Comparison of ENCODE assay signal across 7 cellular contexts in the genomic region with DNA sequence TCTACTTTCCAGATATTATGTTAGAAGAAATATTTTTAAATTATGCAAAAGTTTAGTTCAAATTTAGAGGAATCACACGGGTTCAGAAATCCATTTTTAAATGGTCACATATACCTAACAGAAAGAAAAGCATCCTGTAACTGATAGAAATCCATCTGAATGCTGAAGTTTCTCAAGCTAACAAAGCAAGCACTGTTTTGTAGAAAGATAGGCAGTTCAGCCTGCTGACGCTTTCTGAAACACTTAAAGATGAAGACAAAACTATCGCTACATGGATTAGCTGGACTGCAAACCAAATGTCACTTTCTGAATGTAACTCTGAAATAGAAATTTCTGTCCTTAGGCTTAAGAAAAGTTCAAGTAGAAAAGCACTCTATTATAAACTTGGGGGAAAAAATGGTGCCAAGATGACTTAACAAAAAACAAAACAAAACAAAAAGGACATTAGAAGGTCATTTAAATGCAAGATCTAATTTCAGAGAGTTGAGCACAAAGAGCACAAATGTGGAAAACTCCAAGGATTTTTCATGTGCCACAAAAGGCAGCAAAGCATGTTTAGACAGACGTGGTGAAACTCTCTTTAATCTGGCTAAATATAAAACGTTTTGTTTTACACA. TPM values are rescaled to one million over a fixed set of nuclear protein-coding genes. Genes with fewer than 3 reads are reported as not detected.
DNase-seq lines count a peak whose midpoint lies in the region; ATAC-seq lines count a peak whose summit lies in the region.

No MANE protein-coding gene starts in this region.

- H3K4me1 ChIP-seq in HUES64 (ENCODE audit: insufficient read depth, low read length) = peaks cover 37% of the 10 kb centered on the region

- peaks cover 20% of the 10 kb centered on the region for H3K4me1 Mint-ChIP-seq in activated naive CD8-positive, alpha-beta T cell treated with anti-CD3 and anti-CD28 coated beads for 36 hours
- H3K4me1 Mint-ChIP-seq in stimulated activated memory B cell treated with anti-CD40 and anti-IgM and Interleukin-4, amounts not matched to agents 10 μg/mL and 1 μg/mL and 100 μg/mL, for 72 hours = peaks cover 9% of the 10 kb centered on the region

- ATAC-seq in stimulated activated memory B cell treated with anti-CD40 and anti-IgM and Interleukin-4, amounts not matched to agents 10 μg/mL and 1 μg/mL and 100 μg/mL, for 72 hours = no peak
- ATAC-seq in HG02678 (IDR thresholded peaks at IDR 0.05; ENCODE audit: unreplicated experiment) = no peak
- no peak for ATAC-seq in HG02973 (IDR thresholded peaks at IDR 0.05; ENCODE audit: unreplicated experiment)

- H3K36me3 ChIP-seq in HUES64 (ENCODE audit: insufficient read depth, low read length) = no peaks in the 10 kb centered on the region

- no peaks in the 10 kb centered on the region for H3K36me3 Mint-ChIP-seq in activated naive CD8-positive, alpha-beta T cell treated with anti-CD3 and anti-CD28 coated beads for 36 hours
- H3K36me3 Mint-ChIP-seq in stimulated activated memory B cell treated with anti-CD40 and anti-IgM and Interleukin-4, amounts not matched to agents 10 μg/mL and 1 μg/mL and 100 μg/mL, for 72 hours = no peaks in the 10 kb centered on the region

- peaks cover 15% of the 10 kb centered on the region; the same call in 1 of the 2 replicates for H3K27me3 ChIP-seq in HUES64 (ENCODE audit: insufficient read depth, low read length)

- H3K9me3 ChIP-seq in HUES64 (ENCODE audit: insufficient read depth, low read depth, low read length) (no peaks in the 10 kb centered on the region), iPS-18c (ENCODE audit: control insufficient read depth, insufficient read depth, low read length) (peaks cover 2% of the 10 kb centered on the region)

- H3K4me3 ChIP-seq in HUES64 (ENCODE audit: low read length) = peak overlapping the region; percentile 80
- peak overlapping the region; percentile 74 for H3K4me3 ChIP-seq in iPS-18c (ENCODE audit: insufficient read depth, low read depth, low read length)

- peaks cover 61% of the 10 kb centered on the region for H3K27me3 Mint-ChIP-seq in activated naive CD8-positive, alpha-beta T cell treated with anti-CD3 and anti-CD28 coated beads for 36 hours
- peaks cover 40% of the 10 kb centered on the region for H3K27me3 Mint-ChIP-seq in stimulated activated memory B cell treated with anti-CD40 and anti-IgM and Interleukin-4, amounts not matched to agents 10 μg/mL and 1 μg/mL and 100 μg/mL, for 72 hours

- peak overlapping the region; percentile 69 for H3K27ac ChIP-seq in HUES64 (ENCODE audit: low read depth, low read length)

- H3K9ac ChIP-seq in HUES64 (ENCODE audit: low read depth, low read length) = peak overlapping the region; percentile 76

- DNase-seq in activated naive CD8-positive, alpha-beta T cell treated with anti-CD3 and anti-CD28 coated beads for 36 hours = no peak
- no peak for DNase-seq in inferior parietal cortex (ENCODE audit: extremely low spot score)

- H3K27ac Mint-ChIP-seq in activated naive CD8-positive, alpha-beta T cell treated with anti-CD3 and anti-CD28 coated beads for 36 hours = no peak overlapping the region
- H3K27ac Mint-ChIP-seq in stimulated activated memory B cell treated with anti-CD40 and anti-IgM and Interleukin-4, amounts not matched to agents 10 μg/mL and 1 μg/mL and 100 μg/mL, for 72 hours = no peak overlapping the region

- no peaks in the 10 kb centered on the region for H3K9me3 Mint-ChIP-seq in activated naive CD8-positive, alpha-beta T cell treated with anti-CD3 and anti-CD28 coated beads for 36 hours
- H3K9me3 Mint-ChIP-seq in stimulated activated memory B cell treated with anti-CD40 and anti-IgM and Interleukin-4, amounts not matched to agents 10 μg/mL and 1 μg/mL and 100 μg/mL, for 72 hours = peaks cover 3% of the 10 kb centered on the region

- H3K4me3 Mint-ChIP-seq in activated naive CD8-positive, alpha-beta T cell treated with anti-CD3 and anti-CD28 coated beads for 36 hours = peak overlapping the region; percentile 49
- peak overlapping the region; percentile 30 for H3K4me3 Mint-ChIP-seq in stimulated activated memory B cell treated with anti-CD40 and anti-IgM and Interleukin-4, amounts not matched to agents 10 μg/mL and 1 μg/mL and 100 μg/mL, for 72 hours

- 36% methylated on average over 5 of the region's 5 CpGs for WGBS in HUES64

RNA-seq across cellular contexts. Expression of gene PLOD2, which starts 1.3 kb away (rescaled TPM):
- 15.7 TPM for polyA plus RNA-seq in HUES64 (2013, experiment 1 of 2)
- 24.5 TPM for polyA plus RNA-seq in HUES64 (2013, experiment 2 of 2)
- 1 to 10 TPM; 1.2 to 1.3 TPM for total RNA-seq in activated naive CD8-positive, alpha-beta T cell treated with anti-CD3 and anti-CD28 coated beads for 36 hours
